ENCODE assay signal across 13 cellular contexts in the genomic region with DNA sequence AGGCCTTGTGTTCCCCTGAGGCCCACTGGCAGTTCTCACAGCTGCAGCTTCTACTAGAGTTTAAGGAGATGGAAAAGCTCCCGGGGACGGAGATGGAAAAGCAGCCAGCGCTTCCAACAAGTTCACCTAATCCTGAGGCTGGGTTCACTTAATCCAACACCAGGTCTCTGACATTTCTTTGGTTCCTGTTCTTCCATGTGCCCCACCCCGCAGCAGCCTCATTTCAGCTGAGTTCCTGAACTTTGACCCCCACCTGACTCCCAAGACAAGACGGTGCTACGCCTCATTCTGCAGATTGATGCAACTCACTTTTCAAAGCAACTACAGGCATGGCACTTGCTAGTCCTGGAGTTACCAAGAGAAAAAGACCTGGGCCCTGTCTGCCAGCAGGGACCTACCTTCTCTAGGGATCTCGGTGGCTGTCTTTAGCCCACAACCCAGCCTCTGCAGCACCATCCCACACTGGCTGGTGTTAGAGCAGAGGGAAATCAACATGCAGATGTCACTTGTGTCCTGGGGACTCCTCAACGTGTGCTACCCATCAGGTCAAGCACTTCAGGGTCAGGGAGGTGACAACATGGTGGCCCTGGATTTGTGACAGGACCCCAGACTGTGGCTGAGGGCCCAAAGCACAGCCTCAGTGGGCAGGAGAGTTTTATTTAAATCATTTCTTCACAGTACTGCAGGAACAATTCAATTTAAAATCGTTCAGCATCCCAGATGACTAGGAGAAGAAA.
"Had no signal": no experiment of that assay in that cellular context is flagged by ENCODE, and none has a peak within 500 bp of the region (broad histone marks: within the 10 kb centered on the region; RNA-seq: fewer than 3 reads in every experiment).

No MANE protein-coding gene starts in this region.

- H3K36me3 ChIP-seq: cardiac muscle cell, pancreas, upper lobe of right lung had no signal

- FAIRE-seq: astrocyte, pancreas had no signal

- H3K27ac ChIP-seq: cardiac muscle cell, pancreas, upper lobe of right lung had no signal

- H3K9me3 ChIP-seq: pancreas, upper lobe of right lung had no signal

- H3K4me1 ChIP-seq: pancreas, upper lobe of right lung had no signal

- H3K27me3 ChIP-seq: cardiac muscle cell, pancreas had no signal

- H3K4me3 ChIP-seq: cardiac muscle cell, coronary artery, pancreas, upper lobe of right lung had no signal

- DNase-seq: activated CD4-positive, alpha-beta memory T cell treated with anti-CD3 and anti-CD28 coated beads, Interleukin-2, amount 10 ng/mL, durations not matched to agents 7 days and 5 days; activated CD4-positive, alpha-beta T cell treated with anti-CD3 and anti-CD28 coated beads for 1 hour; activated CD8-positive, alpha-beta memory T cell treated with anti-CD3 and anti-CD28 coated beads, Interleukin-2, amount 50 U/mL, for 4 hours; activated naive CD8-positive, alpha-beta T cell treated with anti-CD3 and anti-CD28 coated beads, Interleukin-2, amount 10 ng/mL, durations not matched to agents 7 days and 5 days; effector CD8-positive, alpha-beta T cell; hypothalamus; stimulated activated naive CD4-positive, alpha-beta T cell; T1000; upper lobe of right lung had no signal
